Comparison of ENCODE assay signal across 15 cellular contexts in genomic region chr11:110123003-110123402, GRCh38. TPM values are rescaled to one million over a fixed set of nuclear protein-coding genes. Genes with fewer than 3 reads are reported as not detected.
A peak's percentile ranks its signal among the peaks of the same experiment; 100 is the strongest.
DNase-seq lines count a peak whose midpoint lies in the region; ATAC-seq and TF ChIP-seq lines count a peak whose summit lies in the region.
"Had no signal": no experiment of that assay in that cellular context is flagged by ENCODE, and none has a peak within 500 bp of the region (broad histone marks: within the 10 kb centered on the region; RNA-seq: fewer than 3 reads in every experiment).

No MANE protein-coding gene starts in this region.

- H3K4me1 Mint-ChIP-seq in activated naive CD4-positive, alpha-beta T cell treated with anti-CD3 and anti-CD28 coated beads, Interleukin-2, amount 10 ng/mL, durations not matched to agents 7 days and 5 days = no peaks in the 10 kb centered on the region
- H3K4me1 Mint-ChIP-seq: naive thymus-derived CD8-positive, alpha-beta T cell had no signal

- no peak for TF ChIP-seq CTCF in AG10803 (conservative IDR thresholded peaks at IDR 0.05; ENCODE audit: low read length)
- TF ChIP-seq CTCF in foreskin fibroblast (IDR thresholded peaks at IDR 0.05; ENCODE audit: low read depth, low read length) = no peak
- TF ChIP-seq CTCF in sigmoid colon (IDR thresholded peaks at IDR 0.05) = no peak
- TF ChIP-seq CTCF in heart right ventricle (IDR thresholded peaks at IDR 0.05) = no peak

- no peaks in the 10 kb centered on the region for H3K36me3 Mint-ChIP-seq in activated naive CD4-positive, alpha-beta T cell treated with anti-CD3 and anti-CD28 coated beads, Interleukin-2, amount 10 ng/mL, durations not matched to agents 7 days and 5 days
- H3K36me3 Mint-ChIP-seq: naive thymus-derived CD8-positive, alpha-beta T cell had no signal

- no peak overlapping the region for H3K27ac Mint-ChIP-seq in activated naive CD4-positive, alpha-beta T cell treated with anti-CD3 and anti-CD28 coated beads, Interleukin-2, amount 10 ng/mL, durations not matched to agents 7 days and 5 days
- H3K27ac Mint-ChIP-seq: effector memory CD8-positive, alpha-beta T cell; naive thymus-derived CD8-positive, alpha-beta T cell had no signal

- H3K9me3 ChIP-seq in sigmoid colon (no peaks in the 10 kb centered on the region), heart right ventricle (no peaks in the 10 kb centered on the region)
- H3K9me3 ChIP-seq: psoas muscle had no signal

- H3K4me1 ChIP-seq in sigmoid colon (peaks cover 0 to 33% (median 18%) of the 10 kb centered on the region in 4 donors), heart right ventricle (peaks cover 0 to 39% (median 13%) of the 10 kb centered on the region in 9 donors)

- peaks cover 4% of the 10 kb centered on the region for H3K27me3 Mint-ChIP-seq in activated naive CD4-positive, alpha-beta T cell treated with anti-CD3 and anti-CD28 coated beads, Interleukin-2, amount 10 ng/mL, durations not matched to agents 7 days and 5 days
- H3K27me3 Mint-ChIP-seq: effector memory CD8-positive, alpha-beta T cell had no signal

- 85 to 94% methylated on average over 3 of the region's 3 CpGs for WGBS in sigmoid colon, 2 donors
- 82% methylated on average over 3 of the region's 3 CpGs for WGBS in heart right ventricle, 2 donors

- ATAC-seq in GM21786 (IDR thresholded peaks at IDR 0.05; ENCODE audit: unreplicated experiment) = peak; percentile 45
- ATAC-seq in HG03196 (IDR thresholded peaks at IDR 0.05; ENCODE audit: unreplicated experiment) = no peak
- no peak for ATAC-seq in heart right ventricle
- ATAC-seq: effector memory CD8-positive, alpha-beta T cell; naive thymus-derived CD8-positive, alpha-beta T cell; psoas muscle had no signal

- no peaks in the 10 kb centered on the region for H3K9me3 Mint-ChIP-seq in activated naive CD4-positive, alpha-beta T cell treated with anti-CD3 and anti-CD28 coated beads, Interleukin-2, amount 10 ng/mL, durations not matched to agents 7 days and 5 days
- H3K9me3 Mint-ChIP-seq: effector memory CD8-positive, alpha-beta T cell; naive thymus-derived CD8-positive, alpha-beta T cell had no signal

- CTCF ChIA-PET in activated naive CD4-positive, alpha-beta T cell treated with anti-CD3 and anti-CD28 coated beads, Interleukin-2, amount 10 ng/mL, durations not matched to agents 7 days and 5 days (lab: Charles Lee) = interaction anchor here (0.9 kb wide), 1 partner anchor 36 kb away, joined by 4 read pairs; no protein-coding TSS in a partner anchor

- TF ChIP-seq POLR2A in sigmoid colon (IDR thresholded peaks at IDR 0.05) = no peak

- H3K27ac ChIP-seq in sigmoid colon (no peak overlapping the region), heart right ventricle (no peak overlapping the region)
- H3K27ac ChIP-seq: psoas muscle had no signal

- no peak overlapping the region for H3K4me3 Mint-ChIP-seq in activated naive CD4-positive, alpha-beta T cell treated with anti-CD3 and anti-CD28 coated beads, Interleukin-2, amount 10 ng/mL, durations not matched to agents 7 days and 5 days
- H3K4me3 Mint-ChIP-seq: effector memory CD8-positive, alpha-beta T cell; naive thymus-derived CD8-positive, alpha-beta T cell had no signal

- no peak for TF ChIP-seq EP300 in sigmoid colon (IDR thresholded peaks at IDR 0.05)

- H3K27me3 ChIP-seq in sigmoid colon (no peaks in the 10 kb centered on the region), heart right ventricle (no peaks in the 10 kb centered on the region)

- H3K4me3 ChIP-seq in AG10803 (ENCODE audit: low read length) (no peak overlapping the region), foreskin fibroblast (ENCODE audit: low read depth in 1 of 2, low read length in 2 of 2) (no peak overlapping the region), sigmoid colon (no peak overlapping the region), heart right ventricle (no peak overlapping the region)
- H3K4me3 ChIP-seq: psoas muscle had no signal

- H3K36me3 ChIP-seq in sigmoid colon = no peaks in the 10 kb centered on the region
- no peaks in the 10 kb centered on the region for H3K36me3 ChIP-seq in heart right ventricle

- intact Hi-C loops in sigmoid colon (cut with DNase I) = no loop called here
- intact Hi-C loops in heart right ventricle (cut with DNase I) = no loop called here

- DNase-seq in AG10803 (ENCODE audit: low read depth) (peak; percentile 70), amniotic stem cell (lab: John Stamatoyannopoulos, UW) (peak; percentile 21), foreskin fibroblast (peak; percentile 18 to 47), sigmoid colon (no peak), heart right ventricle (no peak)
- no peak for DNase-seq in activated naive CD4-positive, alpha-beta T cell treated with anti-CD3 and anti-CD28 coated beads, Interleukin-2, amount 10 ng/mL, durations not matched to agents 7 days and 5 days
- DNase-seq: effector memory CD8-positive, alpha-beta T cell; GOT3; naive thymus-derived CD8-positive, alpha-beta T cell; NCI-H2029 treated with DMSO at 0.1 percent for 48 hours; NCI-H774; psoas muscle; RPMI8226 had no signal

RNA-seq across cellular contexts. Expression of gene ZC3H12C, which starts 29.8 kb away (rescaled TPM):
- total RNA-seq in sigmoid colon (10 to 100 TPM; 16.4 to 21.7 (median 18.8) TPM), heart right ventricle (10 to 100 TPM; 15.1 to 22.8 (median 20.9) TPM)
- polyA plus RNA-seq in sigmoid colon (1 to 10 TPM; 1.8 to 3.9 (median 3.7) TPM), heart right ventricle (1 to 10 TPM; 2.1 to 3.1 TPM)
- polyA plus RNA-seq: naive thymus-derived CD8-positive, alpha-beta T cell had no signal

Comparison
In these comparisons a context has a peak if more than half of its experiments do, and no peak if none do; other contexts are left out.
1. DNase-seq: peak in AG10803 (single experiment), amniotic stem cell (single experiment) and foreskin fibroblast (2 of 2); none in activated naive CD4-positive, alpha-beta T cell treated with anti-CD3 and anti-CD28 coated beads, Interleukin-2, amount 10 ng/mL, durations not matched to agents 7 days and 5 days (single experiment), sigmoid colon (single experiment) and heart right ventricle (0 of 2).